ENCODE assay signal across 1 cellular context in the genomic region with DNA sequence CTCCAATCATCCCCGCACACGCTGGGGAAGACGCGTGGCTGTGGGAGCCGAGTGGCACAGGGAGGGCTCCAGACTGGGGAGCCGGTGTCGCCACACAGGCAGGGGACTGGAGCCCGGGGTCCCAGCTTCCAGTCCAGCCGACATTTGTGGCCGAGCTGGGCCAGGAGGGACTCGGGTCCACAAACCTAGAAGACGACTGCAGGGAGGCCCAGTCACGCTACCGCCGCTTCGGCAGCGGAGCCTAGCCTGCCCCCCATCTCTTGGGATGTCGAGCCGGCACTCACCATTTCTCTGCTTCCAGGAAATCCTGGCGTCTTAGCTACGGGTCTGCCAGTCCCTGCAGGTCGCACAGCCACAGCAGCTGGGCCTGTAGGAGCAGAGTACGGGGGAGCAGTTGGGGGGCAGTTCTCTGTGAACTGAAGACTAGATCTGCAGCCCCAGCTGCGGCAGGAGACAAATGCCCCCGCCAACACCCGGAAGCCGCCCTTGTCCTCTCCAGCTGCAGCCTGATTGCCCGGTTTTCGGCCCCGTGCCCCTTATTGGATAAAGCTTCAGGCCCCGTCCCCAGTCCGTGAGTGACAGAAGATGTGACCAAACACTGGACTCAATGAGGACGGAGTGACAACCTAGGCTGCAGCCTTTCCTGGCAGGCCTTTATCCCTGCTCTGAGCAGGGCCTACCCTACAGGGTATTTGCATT.
TF ChIP-seq lines count a peak whose summit lies in the region.

No MANE protein-coding gene starts in this region.

TF ChIP-seq in HepG2, 621 proteins besides CTCF, POLR2A, EP300 and RAD21 (continued from another document):
- TF ChIP-seq, protein P1, sequence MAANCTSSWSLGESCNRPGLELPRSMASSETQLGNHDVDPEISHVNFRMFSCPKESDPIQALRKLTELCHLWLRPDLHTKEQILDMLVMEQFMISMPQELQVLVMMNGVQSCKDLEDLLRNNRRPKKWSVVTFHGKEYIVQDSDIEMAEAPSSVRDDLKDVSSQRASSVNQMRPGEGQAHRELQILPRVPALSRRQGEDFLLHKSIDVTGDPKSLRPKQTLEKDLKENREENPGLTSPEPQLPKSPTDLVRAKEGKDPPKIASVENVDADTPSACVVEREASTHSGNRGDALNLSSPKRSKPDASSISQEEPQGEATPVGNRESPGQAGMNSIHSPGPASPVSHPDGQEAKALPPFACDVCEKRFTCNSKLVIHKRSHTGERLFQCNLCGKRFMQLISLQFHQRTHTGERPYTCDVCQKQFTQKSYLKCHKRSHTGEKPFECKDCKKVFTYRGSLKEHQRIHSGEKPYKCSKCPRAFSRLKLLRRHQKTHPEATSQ (CRISPR knock-in tag; IDR thresholded peaks at IDR 0.05; ENCODE audit: borderline replicate concordance) = no peak
